ENCODE assay signal across 28 cellular contexts in the genomic region with DNA sequence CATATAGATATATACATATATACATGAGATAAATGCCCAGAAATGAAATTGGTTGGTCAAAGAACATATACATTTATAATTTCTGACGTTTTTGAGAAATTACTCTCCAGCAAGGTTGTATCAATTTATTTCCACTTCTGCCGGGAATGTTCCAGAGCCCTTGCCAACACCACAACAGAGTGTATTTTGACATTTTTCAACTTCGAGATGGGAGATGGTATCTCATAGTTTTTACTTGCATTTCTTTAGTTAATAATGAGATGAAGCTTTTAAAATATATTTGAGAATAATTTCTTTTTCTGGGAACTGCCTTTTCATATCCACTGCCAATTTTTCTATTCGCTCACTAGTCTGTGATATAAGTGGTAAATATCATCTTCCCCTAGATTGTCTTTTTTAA.
"Had no signal": no experiment of that assay in that cellular context is flagged by ENCODE, and none has a peak within 500 bp of the region (broad histone marks: within the 10 kb centered on the region; RNA-seq: fewer than 3 reads in every experiment).

No MANE protein-coding gene starts in this region.

- ATAC-seq: effector memory CD8-positive, alpha-beta T cell; esophagus mucosa; foreskin keratinocyte; gastrocnemius medialis; gastroesophageal sphincter; heart left ventricle; heart right ventricle had no signal

- H3K4me3 ChIP-seq: colonic mucosa, coronary artery, dorsolateral prefrontal cortex, esophagus muscularis mucosa, esophagus squamous epithelium, gastrocnemius medialis, gastroesophageal sphincter, heart left ventricle, heart right ventricle had no signal

- H3K27ac ChIP-seq: colonic mucosa, coronary artery, dorsolateral prefrontal cortex, epithelial cell of prostate, esophagus squamous epithelium, foreskin keratinocyte, gastrocnemius medialis, heart left ventricle, heart right ventricle had no signal

- H3K4me1 ChIP-seq: colonic mucosa, gastrocnemius medialis, heart left ventricle had no signal

- H3K36me3 ChIP-seq: colonic mucosa, esophagus muscularis mucosa, esophagus squamous epithelium, gastrocnemius medialis, gastroesophageal sphincter, heart left ventricle, heart right ventricle had no signal

- H3K9me3 ChIP-seq: colonic mucosa, esophagus muscularis mucosa, esophagus squamous epithelium, gastrocnemius medialis, gastroesophageal sphincter, heart left ventricle, heart right ventricle had no signal

- H3K27me3 ChIP-seq: colonic mucosa, esophagus muscularis mucosa, foreskin keratinocyte, gastroesophageal sphincter had no signal

- DNase-seq: colonic mucosa; cortex of kidney; dermis blood vessel endothelial cell; dorsolateral prefrontal cortex; effector CD4-positive, alpha-beta T cell; effector CD8-positive, alpha-beta T cell; effector memory CD4-positive, alpha-beta T cell; effector memory CD8-positive, alpha-beta T cell; endodermal cell; erythroblast; esophagus squamous epithelium; foreskin fibroblast; foreskin keratinocyte; foreskin melanocyte; gastrocnemius medialis; glutamatergic neuron; head of caudate nucleus; heart left ventricle; heart right ventricle had no signal

- FAIRE-seq: colon, endometrium, endothelial cell of umbilical vein, frontal cortex had no signal
